In genomic region chr6:1227935-1228753, GRCh38 we compare ENCODE assay signal across 17 cellular contexts.
DNase-seq lines count a peak whose midpoint lies in the region; ATAC-seq and TF ChIP-seq lines count a peak whose summit lies in the region.
"Had no signal": no experiment of that assay in that cellular context is flagged by ENCODE, and none has a peak within 500 bp of the region (broad histone marks: within the 10 kb centered on the region; RNA-seq: fewer than 3 reads in every experiment).

No MANE protein-coding gene starts in this region.

- no TSS peak for BruUV-seq in MCF 10A (replicated peaks; lab: Mats Ljungman, UMichigan)
- BruUV-seq in Calu3 (replicated peaks; lab: Mats Ljungman, UMichigan) = no TSS peak

- H3K4me1 Mint-ChIP-seq in MCF 10A (ENCODE audit: insufficient read depth, unreplicated experiment) (peaks cover 19% of the 10 kb centered on the region), neural progenitor cell (peaks cover 12% of the 10 kb centered on the region), Calu3 (ENCODE audit: low read depth, unreplicated experiment) (peaks cover 7% of the 10 kb centered on the region)
- no peaks in the 10 kb centered on the region for H3K4me1 Mint-ChIP-seq in naive thymus-derived CD8-positive, alpha-beta T cell

- H3K9ac ChIP-seq in neural progenitor cell = no peak overlapping the region

- intact Hi-C loops in MCF 10A (cut with micrococcal nuclease) = no loop called here
- intact Hi-C loops in breast epithelium (cut with DNase I; ENCODE audit: low total_unique reads) = no loop called here
- intact Hi-C loops in Calu3 (cut with micrococcal nuclease; ENCODE audit: unreplicated experiment) = no loop called here

- H3K27me3 Mint-ChIP-seq in MCF 10A (ENCODE audit: insufficient read depth, unreplicated experiment) (no peaks in the 10 kb centered on the region), neural progenitor cell (ENCODE audit: insufficient read depth, low read depth) (peaks cover 8% of the 10 kb centered on the region), Calu3 (ENCODE audit: unreplicated experiment) (no peaks in the 10 kb centered on the region)
- H3K27me3 Mint-ChIP-seq in naive thymus-derived CD8-positive, alpha-beta T cell = peaks cover 4 to 33% (median 10%) of the 10 kb centered on the region in 5 donors

- no peak overlapping the region for H3K27ac ChIP-seq in breast epithelium
- H3K27ac ChIP-seq in neural progenitor cell = no peak overlapping the region

- no peaks in the 10 kb centered on the region for H3K79me2 ChIP-seq in neural progenitor cell (ENCODE audit: low read depth)

- DNase-seq in MCF 10A (ENCODE audit: unreplicated experiment) (peak; percentile 65), breast epithelium (ENCODE audit: low spot score in 2 of 2) (no peak), neural progenitor cell (ENCODE audit: low spot score) (no peak), Calu3 (no peak), DMS153 (lab: John Stamatoyannopoulos, UW) (no peak), T1000 (lab: John Stamatoyannopoulos, UW) (no peak)
- no peak for DNase-seq in naive thymus-derived CD8-positive, alpha-beta T cell
- DNase-seq: C1 segment of cervical spinal cord, DMS53, HCEC 1CT, KBM-7, NCI-H1105 treated with DMSO at 0.1 percent for 48 hours, NCI-H187, NCI-H2171 treated with DMSO at 0.1 percent for 48 hours, NCI-H510A, SIG-M5 had no signal

- TF ChIP-seq CTCF in MCF 10A (IDR thresholded peaks at IDR 0.05; ENCODE audit: unreplicated experiment) = no peak
- no peak for TF ChIP-seq CTCF in breast epithelium (IDR thresholded peaks at IDR 0.05)
- no peak for TF ChIP-seq CTCF in neural progenitor cell (IDR thresholded peaks at IDR 0.05)
- TF ChIP-seq CTCF in Calu3 (IDR thresholded peaks at IDR 0.05; ENCODE audit: unreplicated experiment) = no peak

- H3K4me1 ChIP-seq in breast epithelium (no peaks in the 10 kb centered on the region), neural progenitor cell (no peaks in the 10 kb centered on the region)

- H3K36me3 ChIP-seq in breast epithelium (no peaks in the 10 kb centered on the region), neural progenitor cell (no peaks in the 10 kb centered on the region)

- H3K4me3 ChIP-seq in breast epithelium (no peak overlapping the region), neural progenitor cell (no peak overlapping the region)

- H3K36me3 Mint-ChIP-seq in MCF 10A (ENCODE audit: insufficient read depth, unreplicated experiment) (peaks cover 11% of the 10 kb centered on the region), neural progenitor cell (no peaks in the 10 kb centered on the region), Calu3 (ENCODE audit: insufficient read depth, unreplicated experiment) (no peaks in the 10 kb centered on the region)
- H3K36me3 Mint-ChIP-seq in naive thymus-derived CD8-positive, alpha-beta T cell = no peaks in the 10 kb centered on the region

- no peak overlapping the region for H3K4me3 Mint-ChIP-seq in MCF 10A (ENCODE audit: unreplicated experiment)
- H3K4me3 Mint-ChIP-seq in neural progenitor cell = no peak overlapping the region
- no peak overlapping the region for H3K4me3 Mint-ChIP-seq in Calu3 (ENCODE audit: low read depth, unreplicated experiment)
- H3K4me3 Mint-ChIP-seq in naive thymus-derived CD8-positive, alpha-beta T cell = no peak overlapping the region

- no peaks in the 10 kb centered on the region for H4K20me1 ChIP-seq in neural progenitor cell (ENCODE audit: low read depth)

- H3K27me3 ChIP-seq in breast epithelium (peaks cover 0 to 43% of the 10 kb centered on the region in 2 donors), neural progenitor cell (no peaks in the 10 kb centered on the region)

- H3F3A ChIP-seq in neural progenitor cell (ENCODE audit: low read depth) = no peaks in the 10 kb centered on the region

- H3K27ac Mint-ChIP-seq in MCF 10A (ENCODE audit: low read depth, unreplicated experiment) (no peak overlapping the region), neural progenitor cell (peak overlapping the region; percentile 20), Calu3 (ENCODE audit: unreplicated experiment) (no peak overlapping the region)
- no peak overlapping the region for H3K27ac Mint-ChIP-seq in naive thymus-derived CD8-positive, alpha-beta T cell

- peak; percentile 61 for ATAC-seq in esophagus mucosa
- ATAC-seq in naive thymus-derived CD8-positive, alpha-beta T cell = no peak

- no peaks in the 10 kb centered on the region for H3K9me3 Mint-ChIP-seq in MCF 10A (ENCODE audit: unreplicated experiment)
- H3K9me3 Mint-ChIP-seq in neural progenitor cell = no peaks in the 10 kb centered on the region
- H3K9me3 Mint-ChIP-seq in Calu3 (ENCODE audit: low read depth, unreplicated experiment) = peaks cover 3% of the 10 kb centered on the region
- peaks cover 0 to 2% (median 0%) of the 10 kb centered on the region in 9 donors for H3K9me3 Mint-ChIP-seq in naive thymus-derived CD8-positive, alpha-beta T cell

- H3K4me2 ChIP-seq in neural progenitor cell = no peak overlapping the region

- H2AFZ ChIP-seq in neural progenitor cell (replicated peaks) = no peak overlapping the region

- H3K9me3 ChIP-seq in breast epithelium (no peaks in the 10 kb centered on the region), neural progenitor cell (ENCODE audit: low read depth) (no peaks in the 10 kb centered on the region)

- POLR2A ChIA-PET in MCF 10A (lab: Yijun Ruan, JAX) = interaction anchor here (0.5 to 1.9 kb wide), 5 partner anchors 15 to 277 kb away, joined by 3 to 4 read pairs (median 3); no protein-coding TSS in a partner anchor
- POLR2A ChIA-PET in naive thymus-derived CD8-positive, alpha-beta T cell (lab: Charles Lee) = no interaction called here

- no peak for TF ChIP-seq POLR2A in breast epithelium (IDR thresholded peaks at IDR 0.05)

- CTCF ChIA-PET in MCF 10A (lab: Yijun Ruan, JAX) = interaction anchor here (0.5 to 0.8 kb wide), 6 partner anchors 11 to 627 kb away, joined by 3 to 4 read pairs (median 3); no protein-coding TSS in a partner anchor
- CTCF ChIA-PET in Calu3 (lab: Charles Lee) = no interaction called here
